11 cellular contexts compared by ENCODE assay signal in the genomic region with DNA sequence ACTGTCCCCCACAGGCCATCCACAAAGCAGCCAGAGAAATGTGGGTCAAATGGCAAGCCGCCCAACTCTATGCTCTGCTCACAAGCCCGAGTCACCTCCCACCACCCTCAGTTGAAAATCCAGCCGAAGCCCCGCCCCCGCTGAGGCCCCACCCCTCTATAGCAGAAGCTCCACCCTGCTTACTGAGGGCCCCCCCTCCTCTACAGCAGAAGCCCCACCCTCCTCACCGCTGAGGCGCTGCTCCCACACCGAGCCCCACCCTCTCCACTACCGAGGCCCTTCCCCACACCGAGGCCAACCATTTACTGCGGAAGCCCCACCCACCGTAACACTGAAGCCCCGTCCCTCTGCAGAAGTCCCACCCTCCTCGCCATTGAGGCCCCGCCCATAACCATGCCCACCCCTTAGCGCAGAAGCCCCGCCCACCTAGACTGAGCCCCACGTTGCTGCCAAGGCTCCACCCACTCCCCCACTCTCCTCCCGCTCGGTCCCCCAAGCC. TPM values are rescaled to one million over a fixed set of nuclear protein-coding genes. Genes with fewer than 3 reads are reported as not detected.
DNase-seq lines count a peak whose midpoint lies in the region; ATAC-seq and TF ChIP-seq lines count a peak whose summit lies in the region.
"Had no signal": no experiment of that assay in that cellular context is flagged by ENCODE, and none has a peak within 500 bp of the region (broad histone marks: within the 10 kb centered on the region; RNA-seq: fewer than 3 reads in every experiment).

No MANE protein-coding gene starts in this region.

- H3K4me3 Mint-ChIP-seq in nephron progenitor cell, result no peak overlapping the region

- peaks cover 33% of the 10 kb centered on the region for H3K36me3 Mint-ChIP-seq in nephron progenitor cell (ENCODE audit: low read depth)

- TF ChIP-seq POLR2A in NB4 (IDR thresholded peaks at IDR 0.05; ENCODE audit: extremely low read depth, insufficient read length), result no peak

- peaks cover 24% of the 10 kb centered on the region for H3K4me1 Mint-ChIP-seq in nephron progenitor cell

- H3K27ac Mint-ChIP-seq in nephron progenitor cell, result peak overlapping the region; percentile 57

- no peak overlapping the region for H3K4me3 ChIP-seq in NB4 (ENCODE audit: low read depth, low read length)

- TF ChIP-seq CTCF in NB4 (IDR thresholded peaks at IDR 0.05; ENCODE audit: low read depth, low read length), result no peak
- TF ChIP-seq CTCF in nephron progenitor cell (IDR thresholded peaks at IDR 0.05), result no peak

- ATAC-seq in HG03432 (IDR thresholded peaks at IDR 0.05; ENCODE audit: unreplicated experiment), result no peak

- peak; percentile 16 for DNase-seq in EH (ENCODE audit: low read depth)
- DNase-seq in NB4 (ENCODE audit: low read depth), result peak; percentile 36
- peak; percentile 58 for DNase-seq in cerebellum (ENCODE audit: low spot score)
- DNase-seq in nephron progenitor cell, result peak; percentile 73
- no peak for DNase-seq in kidney glomerular epithelial cell (lab: John Stamatoyannopoulos, UW)
- no peak for DNase-seq in GOT3 (lab: John Stamatoyannopoulos, UW)
- no peak for DNase-seq in posterior cingulate gyrus
- DNase-seq: activated CD4-positive, CD25-positive, alpha-beta regulatory T cell treated with anti-CD3 and anti-CD28 coated beads, Interleukin-2, amount 50 U/mL, for 72 hours; cortex of kidney; NCI-H187 treated with DMSO at 0.1 percent for 48 hours had no signal

- intact Hi-C loops in posterior cingulate gyrus (cut with DNase I), result no loop called here

- H3K9me3 Mint-ChIP-seq in nephron progenitor cell, result no peaks in the 10 kb centered on the region

- H3K27me3 Mint-ChIP-seq in nephron progenitor cell (ENCODE audit: low read depth, poor library complexity), result no peaks in the 10 kb centered on the region

RNA-seq across cellular contexts. Expression of gene MYDGF, which starts 8.8 kb away (rescaled TPM):
- 26.2 TPM for total RNA-seq in cerebellum

RNA-seq across cellular contexts. Expression of gene TNFAIP8L1, which starts 39.6 kb away (rescaled TPM):
- 4.4 TPM for total RNA-seq in cerebellum

RNA-seq across cellular contexts. Expression of gene DPP9, which starts 44.7 kb away (rescaled TPM):
- total RNA-seq in cerebellum, result 19.1 TPM

Comparison
In these comparisons a context has a peak if more than half of its experiments do, and no peak if none do; other contexts are left out.
1. DNase-seq: peak in EH (single experiment), NB4 (single experiment), cerebellum (single experiment) and nephron progenitor cell (single experiment); none in kidney glomerular epithelial cell (single experiment), GOT3 (single experiment) and posterior cingulate gyrus (0 of 10).